Comparison of ENCODE assay signal across 14 cellular contexts in genomic region chr4:182246401-182247205, GRCh38. TPM values are rescaled to one million over a fixed set of nuclear protein-coding genes. Genes with fewer than 3 reads are reported as not detected.
A peak's percentile ranks its signal among the peaks of the same experiment; 100 is the strongest.
DNase-seq lines count a peak whose midpoint lies in the region; ATAC-seq and TF ChIP-seq lines count a peak whose summit lies in the region.
"Had no signal": no experiment of that assay in that cellular context is flagged by ENCODE, and none has a peak within 500 bp of the region (broad histone marks: within the 10 kb centered on the region; RNA-seq: fewer than 3 reads in every experiment).

No MANE protein-coding gene starts in this region.

- TF ChIP-seq CTCF in HEK293 (tag by site-specific recombination; IDR thresholded peaks at IDR 0.05) (no peak; the same call in 1 of the 2 replicates), cardiac fibroblast (IDR thresholded peaks at IDR 0.05; ENCODE audit: low read depth, low read length) (no peak), prostate gland (IDR thresholded peaks at IDR 0.05) (no peak)

- intact Hi-C loops in right cardiac atrium (cut with DNase I) (no loop called here), prostate gland (cut with DNase I) (loop anchor here (5.0 kb wide), 4 partner anchors 39 to 561 kb away; no protein-coding TSS in a partner anchor)

- DNase-seq in cardiac fibroblast (ENCODE audit: low read depth in 2 of 2) (peak; percentile 24 to 29), right cardiac atrium (no peak), prostate gland (ENCODE audit: low spot score) (peak; percentile 51), activated T-cell treated with anti-CD3 and anti-CD28 coated beads for 4 hours (no peak), MV-4-11 (lab: John Stamatoyannopoulos, UW) (no peak), GF-D8 (lab: John Stamatoyannopoulos, UW) (no peak)
- DNase-seq: activated CD8-positive, alpha-beta memory T cell treated with anti-CD3 and anti-CD28 coated beads for 24 hours; activated naive CD4-positive, alpha-beta T cell; cerebellar nuclear complex; NCI-H1417 treated with DMSO at 0.1 percent for 48 hours; NCI-H524 treated with DMSO at 0.1 percent for 48 hours had no signal

- CTCF ChIA-PET in HEK293 (lab: Yijun Ruan, JAX): no interaction called here

- H3K27me3 ChIP-seq in right cardiac atrium (ENCODE audit: control insufficient read depth, insufficient read depth) (no peaks in the 10 kb centered on the region), prostate gland (replicated peaks; ENCODE audit: insufficient read depth) (no peaks in the 10 kb centered on the region)

- H3K4me3 ChIP-seq in HEK293 (ENCODE audit: low read depth, low read length): peak overlapping the region; percentile 16
- H3K4me3 ChIP-seq in cardiac fibroblast (replicated peaks in 1 of 2; ENCODE audit: low read depth in 2 of 2, low read length in 2 of 2): no peak overlapping the region
- peak overlapping the region; percentile 3 for H3K4me3 ChIP-seq in right cardiac atrium (ENCODE audit: low read length)
- no peak overlapping the region for H3K4me3 ChIP-seq in prostate gland

- no peak for ATAC-seq in right cardiac atrium
- ATAC-seq in HG02885 (IDR thresholded peaks at IDR 0.05; ENCODE audit: poor library complexity, unreplicated experiment): no peak

- H3K9me3 ChIP-seq in HEK293 (ENCODE audit: control insufficient read depth, insufficient read depth, low read depth, low read length) (no peaks in the 10 kb centered on the region), right cardiac atrium (ENCODE audit: control insufficient read depth, low read length) (no peaks in the 10 kb centered on the region), prostate gland (no peaks in the 10 kb centered on the region)

- H3K4me1 ChIP-seq in HEK293 (ENCODE audit: control insufficient read depth, insufficient read depth, low read length) (no peaks in the 10 kb centered on the region), right cardiac atrium (ENCODE audit: control insufficient read depth, insufficient read depth, low read length) (no peaks in the 10 kb centered on the region), prostate gland (replicated peaks) (no peaks in the 10 kb centered on the region)

- 29% methylated on average over 27 of the region's 27 CpGs for WGBS in right cardiac atrium
- WGBS in prostate gland: 17% methylated on average over 27 of the region's 27 CpGs

- TF ChIP-seq POLR2A in prostate gland (IDR thresholded peaks at IDR 0.05): no peak

- H3K36me3 ChIP-seq in HEK293 (ENCODE audit: control insufficient read depth in 2 of 2, insufficient read depth in 1 of 2, low read length in 2 of 2) (no peaks in the 10 kb centered on the region), prostate gland (no peaks in the 10 kb centered on the region)

- H3K27ac ChIP-seq in HEK293 (ENCODE audit: extremely low read depth, low read depth, low read length): no peak overlapping the region
- no peak overlapping the region for H3K27ac ChIP-seq in right cardiac atrium (ENCODE audit: low read length)
- H3K27ac ChIP-seq in prostate gland: no peak overlapping the region

- POLR2A ChIA-PET in HEK293 (lab: Yijun Ruan, JAX): no interaction called here

TF ChIP-seq in HEK293, 187 proteins besides CTCF, POLR2A, EP300 and RAD21 (continues in another document):
- TF ChIP-seq, protein P1, sequence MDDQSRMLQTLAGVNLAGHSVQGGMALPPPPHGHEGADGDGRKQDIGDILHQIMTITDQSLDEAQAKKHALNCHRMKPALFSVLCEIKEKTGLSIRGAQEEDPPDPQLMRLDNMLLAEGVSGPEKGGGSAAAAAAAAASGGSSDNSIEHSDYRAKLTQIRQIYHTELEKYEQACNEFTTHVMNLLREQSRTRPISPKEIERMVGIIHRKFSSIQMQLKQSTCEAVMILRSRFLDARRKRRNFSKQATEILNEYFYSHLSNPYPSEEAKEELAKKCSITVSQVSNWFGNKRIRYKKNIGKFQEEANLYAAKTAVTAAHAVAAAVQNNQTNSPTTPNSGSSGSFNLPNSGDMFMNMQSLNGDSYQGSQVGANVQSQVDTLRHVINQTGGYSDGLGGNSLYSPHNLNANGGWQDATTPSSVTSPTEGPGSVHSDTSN (CRISPR knock-in tag; IDR thresholded peaks at IDR 0.05): no peak
- no peak for TF ChIP-seq ZNF26 (tag by site-specific recombination; IDR thresholded peaks at IDR 0.05)
- TF ChIP-seq ZNF140 (tag by site-specific recombination; IDR thresholded peaks at IDR 0.05): no peak
- peak; percentile 73; the same call in 1 of the 2 replicates for TF ChIP-seq TRIM28 (IDR thresholded peaks at IDR 0.05; ENCODE audit: borderline replicate concordance, low read length)
- TF ChIP-seq ZNF354C (tag by site-specific recombination; IDR thresholded peaks at IDR 0.05; ENCODE audit: borderline replicate concordance, low read depth): no peak
- no peak for TF ChIP-seq ZNF664 (tag by site-specific recombination; IDR thresholded peaks at IDR 0.05)
- TF ChIP-seq ZBTB8A (tag by site-specific recombination; IDR thresholded peaks at IDR 0.05): no peak
- TF ChIP-seq ZNF558 (tag by site-specific recombination; IDR thresholded peaks at IDR 0.05): no peak
- peak; percentile 97 for TF ChIP-seq ZFHX2 (tag by site-specific recombination; conservative IDR thresholded peaks at IDR 0.05)
- TF ChIP-seq, protein P2, sequence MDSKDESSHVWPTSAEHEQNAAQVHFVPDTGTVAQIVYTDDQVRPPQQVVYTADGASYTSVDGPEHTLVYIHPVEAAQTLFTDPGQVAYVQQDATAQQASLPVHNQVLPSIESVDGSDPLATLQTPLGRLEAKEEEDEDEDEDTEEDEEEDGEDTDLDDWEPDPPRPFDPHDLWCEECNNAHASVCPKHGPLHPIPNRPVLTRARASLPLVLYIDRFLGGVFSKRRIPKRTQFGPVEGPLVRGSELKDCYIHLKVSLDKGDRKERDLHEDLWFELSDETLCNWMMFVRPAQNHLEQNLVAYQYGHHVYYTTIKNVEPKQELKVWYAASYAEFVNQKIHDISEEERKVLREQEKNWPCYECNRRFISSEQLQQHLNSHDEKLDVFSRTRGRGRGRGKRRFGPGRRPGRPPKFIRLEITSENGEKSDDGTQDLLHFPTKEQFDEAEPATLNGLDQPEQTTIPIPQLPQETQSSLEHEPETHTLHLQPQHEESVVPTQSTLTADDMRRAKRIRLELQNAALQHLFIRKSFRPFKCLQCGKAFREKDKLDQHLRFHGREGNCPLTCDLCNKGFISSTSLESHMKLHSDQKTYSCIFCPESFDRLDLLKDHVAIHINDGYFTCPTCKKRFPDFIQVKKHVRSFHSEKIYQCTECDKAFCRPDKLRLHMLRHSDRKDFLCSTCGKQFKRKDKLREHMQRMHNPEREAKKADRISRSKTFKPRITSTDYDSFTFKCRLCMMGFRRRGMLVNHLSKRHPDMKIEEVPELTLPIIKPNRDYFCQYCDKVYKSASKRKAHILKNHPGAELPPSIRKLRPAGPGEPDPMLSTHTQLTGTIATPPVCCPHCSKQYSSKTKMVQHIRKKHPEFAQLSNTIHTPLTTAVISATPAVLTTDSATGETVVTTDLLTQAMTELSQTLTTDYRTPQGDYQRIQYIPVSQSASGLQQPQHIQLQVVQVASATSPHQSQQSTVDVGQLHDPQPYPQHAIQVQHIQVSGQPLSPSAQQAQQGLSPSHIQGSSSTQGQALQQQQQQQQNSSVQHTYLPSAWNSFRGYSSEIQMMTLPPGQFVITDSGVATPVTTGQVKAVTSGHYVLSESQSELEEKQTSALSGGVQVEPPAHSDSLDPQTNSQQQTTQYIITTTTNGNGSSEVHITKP (tag by site-specific recombination; IDR thresholded peaks at IDR 0.05): peak; percentile 51; the same call in 1 of the 2 replicates
- TF ChIP-seq SP3 (tag by site-specific recombination; IDR thresholded peaks at IDR 0.05): peak; percentile 34; the same call in 1 of the 2 replicates
- TF ChIP-seq ZNF501 (tag by site-specific recombination; IDR thresholded peaks at IDR 0.05): no peak
- TF ChIP-seq, protein P3, sequence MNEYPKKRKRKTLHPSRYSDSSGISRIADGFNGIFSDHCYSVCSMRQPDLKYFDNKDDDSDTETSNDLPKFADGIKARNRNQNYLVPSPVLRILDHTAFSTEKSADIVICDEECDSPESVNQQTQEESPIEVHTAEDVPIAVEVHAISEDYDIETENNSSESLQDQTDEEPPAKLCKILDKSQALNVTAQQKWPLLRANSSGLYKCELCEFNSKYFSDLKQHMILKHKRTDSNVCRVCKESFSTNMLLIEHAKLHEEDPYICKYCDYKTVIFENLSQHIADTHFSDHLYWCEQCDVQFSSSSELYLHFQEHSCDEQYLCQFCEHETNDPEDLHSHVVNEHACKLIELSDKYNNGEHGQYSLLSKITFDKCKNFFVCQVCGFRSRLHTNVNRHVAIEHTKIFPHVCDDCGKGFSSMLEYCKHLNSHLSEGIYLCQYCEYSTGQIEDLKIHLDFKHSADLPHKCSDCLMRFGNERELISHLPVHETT (tag by site-specific recombination; IDR thresholded peaks at IDR 0.05): no peak
- 0 out of 2 replicates have a peak, but pooled peaks have one; percentile 34 for TF ChIP-seq ZNF2 (tag by site-specific recombination; IDR thresholded peaks at IDR 0.05)
- TF ChIP-seq ZNF133 (tag by site-specific recombination; IDR thresholded peaks at IDR 0.05): no peak
- TF ChIP-seq ZNF324 (tag by site-specific recombination; IDR thresholded peaks at IDR 0.05): no peak
- no peak for TF ChIP-seq ZNF426 (tag by site-specific recombination; IDR thresholded peaks at IDR 0.05)
- TF ChIP-seq ZNF624 (tag by site-specific recombination; IDR thresholded peaks at IDR 0.05): no peak

RNA-seq across cellular contexts. Expression of gene TENM3, which starts 3.4 kb away (rescaled TPM):
- total RNA-seq in right cardiac atrium (1 to 10 TPM; 4.5 to 9.5 (median 5.7) TPM), prostate gland (10 to 100 TPM; 21.4 to 52.3 TPM)
- 0.88 TPM for polyA plus RNA-seq in right cardiac atrium
- total RNA-seq: mononuclear cell had no signal

Comparison
In these comparisons a context has a peak if more than half of its experiments do, and no peak if none do; other contexts are left out.
1. H3K4me3 ChIP-seq: peak in HEK293 (single experiment) and right cardiac atrium (single experiment); none in cardiac fibroblast (0 of 2) and prostate gland (0 of 2).
2. DNase-seq: peak in cardiac fibroblast (2 of 2) and prostate gland (single experiment); none in right cardiac atrium (0 of 3), activated T-cell treated with anti-CD3 and anti-CD28 coated beads for 4 hours (single experiment), MV-4-11 (single experiment) and GF-D8 (single experiment).